25 cellular contexts compared by ENCODE assay signal in the genomic region with DNA sequence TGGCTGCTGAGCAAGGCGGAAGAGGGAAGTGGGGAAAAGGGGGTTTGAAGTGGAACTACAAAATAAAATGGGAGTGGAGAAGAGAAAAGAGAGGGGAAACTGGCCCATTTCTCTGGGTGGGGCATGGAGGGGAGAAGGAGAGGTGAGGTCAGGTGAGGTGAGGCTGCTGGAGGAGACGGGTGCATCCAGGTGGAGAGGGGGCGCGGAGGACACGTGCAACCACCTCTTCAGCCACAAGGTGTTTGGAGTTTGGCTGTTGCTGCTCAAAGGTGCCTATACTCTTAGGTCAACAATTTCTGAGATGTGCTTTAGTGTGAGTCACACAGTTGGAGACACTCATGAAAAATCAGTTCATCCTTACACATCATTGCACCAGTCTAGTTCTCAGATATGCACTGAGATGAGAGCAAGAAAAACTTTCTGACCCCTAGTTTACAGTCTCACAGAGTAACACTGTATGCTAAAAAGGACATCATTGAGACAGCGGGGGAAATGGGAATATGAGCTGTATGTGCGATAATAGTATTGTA. TPM values are rescaled to one million over a fixed set of nuclear protein-coding genes. Genes with fewer than 3 reads are reported as not detected.
A peak's percentile ranks its signal among the peaks of the same experiment; 100 is the strongest.
DNase-seq lines count a peak whose midpoint lies in the region; ATAC-seq, FAIRE-seq and TF ChIP-seq lines count a peak whose summit lies in the region.
"Had no signal": no experiment of that assay in that cellular context is flagged by ENCODE, and none has a peak within 500 bp of the region (broad histone marks: within the 10 kb centered on the region; RNA-seq: fewer than 3 reads in every experiment).

No MANE protein-coding gene starts in this region.

- intact Hi-C loops in spleen (cut with DNase I; ENCODE audit: low total_unique reads): no loop called here

- H3K9me2 ChIP-seq in SU-DHL-6 (replicated peaks; ENCODE audit: insufficient read depth, low read length): no peaks in the 10 kb centered on the region

- H3F3A ChIP-seq in SU-DHL-6 (ENCODE audit: insufficient read depth): no peaks in the 10 kb centered on the region

- no peaks in the 10 kb centered on the region for H4K20me1 ChIP-seq in SU-DHL-6 (ENCODE audit: low read depth, low read length)

- H3K27ac ChIP-seq in SU-DHL-6 (ENCODE audit: low read depth, low read length) (no peak overlapping the region), epithelial cell of prostate (peak overlapping the region; percentile 35), spleen (peak overlapping the region in 3 of 8 donors; percentile 29 to 60 (median 37))
- H3K27ac ChIP-seq: gastroesophageal sphincter, left ventricle myocardium inferior, thoracic aorta had no signal

- 82 to 92% (median 84%) methylated on average over 7 of the region's 7 CpGs for WGBS in spleen, 5 donors

- no peaks in the 10 kb centered on the region for H3K27me3 ChIP-seq in SU-DHL-6 (ENCODE audit: low read length)
- peaks cover 0 to 52% (median 17%) of the 10 kb centered on the region in 7 donors for H3K27me3 ChIP-seq in spleen (replicated peaks in 1 of 7)

- no peak overlapping the region for H3K9ac ChIP-seq in SU-DHL-6 (ENCODE audit: low read length)

- no peak for TF ChIP-seq POLR2A in GM12892 (IDR thresholded peaks at IDR 0.05; ENCODE audit: low read depth, low read length)
- no peak for TF ChIP-seq POLR2A in spleen (IDR thresholded peaks at IDR 0.05)

- FAIRE-seq in GM12892 (lab: Jason Lieb, UNC): peak; percentile 73
- FAIRE-seq: HepG2 had no signal

- DNase-seq in GM12892 (ENCODE audit: insufficient read length): no peak
- DNase-seq in epithelial cell of prostate (ENCODE audit: low read depth, low spot score): no peak
- peak; percentile 21 for DNase-seq in spleen
- no peak for DNase-seq in NCI-H2227 treated with DMSO at 0.1 percent for 48 hours (lab: John Stamatoyannopoulos, UW)
- no peak for DNase-seq in NOMO-1 (lab: John Stamatoyannopoulos, UW; ENCODE audit: unreplicated experiment in 2 of 2)
- DNase-seq: activated CD8-positive, alpha-beta T cell treated with anti-CD3 and anti-CD28 coated beads, Interleukin-2, amount 10 ng/mL, durations not matched to agents 7 days and 5 days; activated gamma-delta T cell treated with Interleukin-2 at 50 U/mL for 16 hours; CD4-positive, alpha-beta memory T cell; cerebellar nuclear complex; H9; hippocampal formation; immature natural killer cell; left ventricle myocardium inferior; naive thymus-derived CD4-positive, alpha-beta T cell; NCI-H1105 treated with DMSO at 0.1 percent for 48 hours; NCI-H2029 treated with DMSO at 0.1 percent for 48 hours; NCI-H345; NCI-H774; stimulated activated naive CD8-positive, alpha-beta T cell treated with anti-CD3 and anti-CD28 coated beads, Interleukin-15, Interleukin-2, amounts not matched to agents 100 U/mL and 50 U/mL, for 24 hours had no signal

- H3K4me1 ChIP-seq in spleen: peaks cover 5 to 11% (median 8%) of the 10 kb centered on the region in 6 donors

- TF ChIP-seq CTCF in SU-DHL-6 (IDR thresholded peaks at IDR 0.05; ENCODE audit: insufficient read depth, low read length, poor library complexity, severe bottlenecking) (no peak), spleen (IDR thresholded peaks at IDR 0.05 in 8 of 11, conservative IDR thresholded peaks at IDR 0.05 in 3 of 11) (no peak)

- no peak for ATAC-seq in HG02642 (IDR thresholded peaks at IDR 0.05; ENCODE audit: poor library complexity, unreplicated experiment)
- ATAC-seq: activated CD8-positive, alpha-beta T cell treated with anti-CD3 and anti-CD28 coated beads, Interleukin-2, amount 10 ng/mL, durations not matched to agents 7 days and 5 days; gastroesophageal sphincter; HepG2; naive thymus-derived CD4-positive, alpha-beta T cell; Right ventricle myocardium inferior; stimulated activated naive CD8-positive, alpha-beta T cell treated with anti-CD3 and anti-CD28 coated beads, Interleukin-15, Interleukin-2, amounts not matched to agents 100 U/mL and 50 U/mL, for 24 hours had no signal

- H3K9me3 ChIP-seq in SU-DHL-6 (ENCODE audit: insufficient read depth, low read length): no peaks in the 10 kb centered on the region
- no peaks in the 10 kb centered on the region for H3K9me3 ChIP-seq in spleen
- H3K9me3 ChIP-seq: gastroesophageal sphincter, left ventricle myocardium inferior, thoracic aorta had no signal

- no peaks in the 10 kb centered on the region for H3K79me2 ChIP-seq in SU-DHL-6 (ENCODE audit: insufficient read depth, low read length)

- H3K4me3 ChIP-seq in SU-DHL-6 (ENCODE audit: insufficient read depth, low read length, poor library complexity, severe bottlenecking) (no peak overlapping the region), spleen (no peak overlapping the region)
- H3K4me3 ChIP-seq: gastroesophageal sphincter, left ventricle myocardium inferior, thoracic aorta had no signal

- peak overlapping the region; percentile 68 for H2AFZ ChIP-seq in SU-DHL-6 (ENCODE audit: low read depth, low read length, severe bottlenecking)

- H3K36me3 ChIP-seq in SU-DHL-6 (ENCODE audit: low read length): no peaks in the 10 kb centered on the region
- H3K36me3 ChIP-seq in spleen: no peaks in the 10 kb centered on the region
- H3K36me3 ChIP-seq: gastroesophageal sphincter, left ventricle myocardium inferior, thoracic aorta had no signal

- no peak overlapping the region for H3K4me2 ChIP-seq in SU-DHL-6 (ENCODE audit: low read depth, low read length, poor library complexity, severe bottlenecking)

RNA-seq across cellular contexts. Expression of gene SLC6A4, which starts 4.8 kb away (rescaled TPM):
- polyA plus RNA-seq in GM12892 (2012; ENCODE audit: missing spikeins): 3.8 TPM
- under 1 TPM in 4 of 7 donors, not detected in 3; 0.15 to 0.34 (median 0.28) TPM for total RNA-seq in spleen
- polyA plus RNA-seq in spleen: under 1 TPM; under 0.01 to 0.09 (median 0.02) TPM
- total RNA-seq: CD4-positive, alpha-beta memory T cell had no signal
- polyA plus RNA-seq: CD4-positive, alpha-beta memory T cell had no signal
